24 cellular contexts compared by ENCODE assay signal in genomic region chr1:82329226-82329625, GRCh38.
DNase-seq lines count a peak whose midpoint lies in the region; TF ChIP-seq lines count a peak whose summit lies in the region.
"Had no signal": no experiment of that assay in that cellular context is flagged by ENCODE, and none has a peak within 500 bp of the region (broad histone marks: within the 10 kb centered on the region; RNA-seq: fewer than 3 reads in every experiment).

No MANE protein-coding gene starts in this region.

- no TSS peak for BruUV-seq in A673 (replicated peaks; lab: Mats Ljungman, UMichigan)

- H3K36me3 ChIP-seq in A673 (ENCODE audit: insufficient read depth, low read length, poor library complexity, severe bottlenecking) (no peaks in the 10 kb centered on the region), endodermal cell (ENCODE audit: control insufficient read depth, insufficient read depth, low read length) (no peaks in the 10 kb centered on the region), neural progenitor cell (no peaks in the 10 kb centered on the region), tibial nerve (no peaks in the 10 kb centered on the region)
- H3K36me3 ChIP-seq: MG63 had no signal

- peak overlapping the region; percentile 47 for H3K4me2 ChIP-seq in neural progenitor cell
- H3K4me2 ChIP-seq: SK-N-SH had no signal

- H3K9me3 Mint-ChIP-seq in endodermal cell (peaks cover 2% of the 10 kb centered on the region), neural progenitor cell (peaks cover 8% of the 10 kb centered on the region)
- H3K9me3 Mint-ChIP-seq in activated naive CD4-positive, alpha-beta T cell treated with anti-CD3 and anti-CD28 coated beads, Interleukin-2, amount 10 ng/mL, durations not matched to agents 7 days and 5 days: peaks cover 5% of the 10 kb centered on the region

- DNase-seq in A673 (ENCODE audit: low spot score) (peak; percentile 97), NCI-H146 treated with DMSO at 0.1 percent for 48 hours (lab: John Stamatoyannopoulos, UW; ENCODE audit: unreplicated experiment) (peak; percentile 88), endodermal cell (peak; percentile 70), neural progenitor cell (ENCODE audit: low spot score) (peak; percentile 74), tibial nerve (ENCODE audit: low spot score in 2 of 2) (no peak), NCI-H2107 treated with DMSO at 0.1 percent for 48 hours (lab: John Stamatoyannopoulos, UW; ENCODE audit: unreplicated experiment) (no peak)
- DNase-seq in activated naive CD4-positive, alpha-beta T cell treated with anti-CD3 and anti-CD28 coated beads, Interleukin-2, amount 10 ng/mL, durations not matched to agents 7 days and 5 days: no peak
- DNase-seq: 8988T; AML-193; C1 segment of cervical spinal cord; Calu3; CD8-positive, alpha-beta T cell; DMS153; HFFc6; MG63; NCI-H187 treated with DMSO at 0.1 percent for 48 hours; NCI-H2107; NCI-H2227 treated with DMSO at 0.1 percent for 48 hours; NCI-H524; RPMI8226; SHP77 treated with DMSO at 0.1 percent for 48 hours; SK-N-SH had no signal

- intact Hi-C loops in A673 (cut with micrococcal nuclease; ENCODE audit: unreplicated experiment): no loop called here

- H2AFZ ChIP-seq in neural progenitor cell (replicated peaks): no peak overlapping the region

- H3K27ac Mint-ChIP-seq in endodermal cell: no peak overlapping the region
- H3K27ac Mint-ChIP-seq in neural progenitor cell: no peak overlapping the region
- no peak overlapping the region for H3K27ac Mint-ChIP-seq in activated naive CD4-positive, alpha-beta T cell treated with anti-CD3 and anti-CD28 coated beads, Interleukin-2, amount 10 ng/mL, durations not matched to agents 7 days and 5 days
- H3K27ac Mint-ChIP-seq: CD8-positive, alpha-beta T cell; HFFc6 had no signal

- WGBS in endodermal cell (ENCODE audit: insufficient coverage in 1 of 2, insufficient read length in 1 of 2), 2 experiments: 48 to 62% methylated on average over 3 to 6 of the region's 6 CpGs
- WGBS in tibial nerve, 2 donors: 93 to 95% methylated on average over 6 of the region's 6 CpGs

- no peaks in the 10 kb centered on the region for H3K27me3 ChIP-seq in A673 (replicated peaks; ENCODE audit: insufficient read depth, low read depth, low read length, poor library complexity)
- no peaks in the 10 kb centered on the region for H3K27me3 ChIP-seq in endodermal cell (ENCODE audit: control insufficient read depth, insufficient read depth, low read length, poor library complexity, severe bottlenecking)
- H3K27me3 ChIP-seq in neural progenitor cell: no peaks in the 10 kb centered on the region
- H3K27me3 ChIP-seq in tibial nerve: no peaks in the 10 kb centered on the region
- H3K27me3 ChIP-seq: MG63 had no signal

- H3K9ac ChIP-seq in endodermal cell (ENCODE audit: extremely low read depth, low read length, poor library complexity, severe bottlenecking): no peak overlapping the region
- no peak overlapping the region for H3K9ac ChIP-seq in neural progenitor cell
- H3K9ac ChIP-seq: SK-N-SH had no signal

- TF ChIP-seq CTCF in A673 (conservative IDR thresholded peaks at IDR 0.05; ENCODE audit: low read depth, low read length) (no peak), endodermal cell (conservative IDR thresholded peaks at IDR 0.05) (no peak), neural progenitor cell (IDR thresholded peaks at IDR 0.05) (no peak), tibial nerve (IDR thresholded peaks at IDR 0.05) (no peak)

- no peak for TF ChIP-seq EP300 in tibial nerve (IDR thresholded peaks at IDR 0.05)

- H3K4me1 ChIP-seq in A673 (ENCODE audit: insufficient read depth, low read length, poor library complexity, severe bottlenecking) (peaks cover 36% of the 10 kb centered on the region), endodermal cell (ENCODE audit: control insufficient read depth, insufficient read depth, low read length) (no peaks in the 10 kb centered on the region), neural progenitor cell (peaks cover 18% of the 10 kb centered on the region), tibial nerve (no peaks in the 10 kb centered on the region)

- H3K4me1 Mint-ChIP-seq in endodermal cell: peaks cover 32% of the 10 kb centered on the region
- peaks cover 17% of the 10 kb centered on the region for H3K4me1 Mint-ChIP-seq in neural progenitor cell
- H3K4me1 Mint-ChIP-seq in activated naive CD4-positive, alpha-beta T cell treated with anti-CD3 and anti-CD28 coated beads, Interleukin-2, amount 10 ng/mL, durations not matched to agents 7 days and 5 days: no peaks in the 10 kb centered on the region

- H3K27me3 Mint-ChIP-seq in endodermal cell (ENCODE audit: insufficient read depth) (peaks cover 3% of the 10 kb centered on the region), neural progenitor cell (ENCODE audit: insufficient read depth, low read depth) (peaks cover 29% of the 10 kb centered on the region)
- no peaks in the 10 kb centered on the region for H3K27me3 Mint-ChIP-seq in activated naive CD4-positive, alpha-beta T cell treated with anti-CD3 and anti-CD28 coated beads, Interleukin-2, amount 10 ng/mL, durations not matched to agents 7 days and 5 days

- H3K9me3 ChIP-seq in A673 (ENCODE audit: low read depth, low read length, poor library complexity, severe bottlenecking) (no peaks in the 10 kb centered on the region), endodermal cell (ENCODE audit: control insufficient read depth, low read length) (peaks cover 8% of the 10 kb centered on the region), neural progenitor cell (ENCODE audit: low read depth) (no peaks in the 10 kb centered on the region), tibial nerve (peaks cover 0 to 11% (median 0%) of the 10 kb centered on the region in 4 donors)
- H3K9me3 ChIP-seq: MG63, SK-N-SH had no signal

- peaks cover 17% of the 10 kb centered on the region for H3F3A ChIP-seq in neural progenitor cell (ENCODE audit: low read depth)

- H3K27ac ChIP-seq in A673 (ENCODE audit: low read depth, low read length, poor library complexity, severe bottlenecking) (no peak overlapping the region), endodermal cell (ENCODE audit: low read depth, low read length) (no peak overlapping the region), neural progenitor cell (peak overlapping the region; percentile 55), tibial nerve (no peak overlapping the region)
- H3K27ac ChIP-seq: HL-60 had no signal

- H3K4me3 Mint-ChIP-seq in endodermal cell: no peak overlapping the region
- no peak overlapping the region for H3K4me3 Mint-ChIP-seq in neural progenitor cell
- no peak overlapping the region for H3K4me3 Mint-ChIP-seq in activated naive CD4-positive, alpha-beta T cell treated with anti-CD3 and anti-CD28 coated beads, Interleukin-2, amount 10 ng/mL, durations not matched to agents 7 days and 5 days
- H3K4me3 Mint-ChIP-seq: CD8-positive, alpha-beta T cell; HFFc6 had no signal

- CTCF ChIA-PET in A673 (lab: Charles Lee): no interaction called here
- CTCF ChIA-PET in activated naive CD4-positive, alpha-beta T cell treated with anti-CD3 and anti-CD28 coated beads, Interleukin-2, amount 10 ng/mL, durations not matched to agents 7 days and 5 days (lab: Charles Lee): no interaction called here

- H3K4me3 ChIP-seq in A673 (ENCODE audit: low read depth, low read length, poor library complexity, severe bottlenecking): no peak overlapping the region
- H3K4me3 ChIP-seq in endodermal cell (ENCODE audit: low read length): no peak overlapping the region
- no peak overlapping the region for H3K4me3 ChIP-seq in neural progenitor cell
- H3K4me3 ChIP-seq in tibial nerve: no peak overlapping the region
- H3K4me3 ChIP-seq: K562, MG63 had no signal

- no peaks in the 10 kb centered on the region for H4K20me1 ChIP-seq in neural progenitor cell (ENCODE audit: low read depth)

- POLR2A ChIA-PET in A673 (lab: Charles Lee; ENCODE audit: low non-redundant PET): no interaction called here

- H3K79me2 ChIP-seq in neural progenitor cell (ENCODE audit: low read depth): no peaks in the 10 kb centered on the region

- no peaks in the 10 kb centered on the region for H3K36me3 Mint-ChIP-seq in endodermal cell (ENCODE audit: low read depth)
- H3K36me3 Mint-ChIP-seq in neural progenitor cell: peaks cover 7% of the 10 kb centered on the region
- no peaks in the 10 kb centered on the region for H3K36me3 Mint-ChIP-seq in activated naive CD4-positive, alpha-beta T cell treated with anti-CD3 and anti-CD28 coated beads, Interleukin-2, amount 10 ng/mL, durations not matched to agents 7 days and 5 days
- H3K36me3 Mint-ChIP-seq: CD8-positive, alpha-beta T cell had no signal

- TF ChIP-seq POLR2A in tibial nerve (IDR thresholded peaks at IDR 0.05): no peak

Comparison
In these comparisons a context has a peak if more than half of its experiments do, and no peak if none do; other contexts are left out.
1. DNase-seq: peak in A673 (single experiment), NCI-H146 treated with DMSO at 0.1 percent for 48 hours (single experiment), endodermal cell (single experiment) and neural progenitor cell (single experiment); none in tibial nerve (0 of 2), NCI-H2107 treated with DMSO at 0.1 percent for 48 hours (single experiment) and activated naive CD4-positive, alpha-beta T cell treated with anti-CD3 and anti-CD28 coated beads, Interleukin-2, amount 10 ng/mL, durations not matched to agents 7 days and 5 days (single experiment).